In genomic region chr9:31873717-31874116, GRCh38 we compare ENCODE assay signal across 7 cellular contexts.
"Had no signal": no experiment of that assay in that cellular context is flagged by ENCODE, and none has a peak within 500 bp of the region (broad histone marks: within the 10 kb centered on the region; RNA-seq: fewer than 3 reads in every experiment).

No MANE protein-coding gene starts in this region.

- H3K27ac ChIP-seq: GM23248 had no signal

- ATAC-seq: HCT116 had no signal

- H3K9ac ChIP-seq: GM23248 had no signal

- H3K9me3 ChIP-seq: HAP-1 had no signal

- H3K27ac Mint-ChIP-seq: HFFc6 had no signal

- DNase-seq: GM23248, GOT3, H7, HFFc6, IMR-90 had no signal

- H2AFZ ChIP-seq: GM23248 had no signal

- H3K4me1 ChIP-seq: HAP-1 had no signal

- H3K4me3 ChIP-seq: GM23248, HAP-1 had no signal

- H3K4me3 Mint-ChIP-seq: HFFc6 had no signal

- H3K36me3 ChIP-seq: HAP-1 had no signal
